ENCODE assay signal across 11 cellular contexts in the genomic region with DNA sequence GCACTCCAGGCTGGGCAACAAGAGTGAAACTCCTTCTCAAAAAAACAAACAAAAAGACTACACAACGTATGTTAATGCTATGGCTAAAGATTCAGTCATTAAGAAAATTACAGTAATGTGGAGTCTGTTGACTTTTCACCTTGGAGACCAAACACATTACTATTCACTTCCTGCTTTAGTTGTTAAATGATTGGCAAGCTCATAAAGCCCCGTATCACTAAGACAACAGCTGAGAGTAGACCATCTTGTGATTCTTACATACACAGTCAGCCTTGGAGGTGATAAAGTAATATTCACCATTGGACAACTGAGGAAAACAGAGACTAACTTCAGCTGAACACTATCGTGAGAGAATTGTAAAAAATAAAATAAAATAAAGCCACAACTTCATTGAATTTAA.
DNase-seq lines count a peak whose midpoint lies in the region; ATAC-seq and TF ChIP-seq lines count a peak whose summit lies in the region.
"Had no signal": no experiment of that assay in that cellular context is flagged by ENCODE, and none has a peak within 500 bp of the region (broad histone marks: within the 10 kb centered on the region; RNA-seq: fewer than 3 reads in every experiment).

No MANE protein-coding gene starts in this region.

- ATAC-seq in GM18505 (IDR thresholded peaks at IDR 0.05; ENCODE audit: unreplicated experiment) (peak; percentile 69), T-cell (replicated peaks in 1 of 4) (no peak), GM21390 (IDR thresholded peaks at IDR 0.05; ENCODE audit: unreplicated experiment) (no peak)

- no peak overlapping the region for H3K4me3 Mint-ChIP-seq in T-cell

- H3K9me2 ChIP-seq in Karpas-422 (replicated peaks; ENCODE audit: insufficient read depth, low read length), result no peaks in the 10 kb centered on the region

- H3K4me3 ChIP-seq in Karpas-422 (ENCODE audit: low read length) (no peak overlapping the region), coronary artery (no peak overlapping the region)
- H3K4me3 ChIP-seq: cardiac muscle cell, SK-N-MC had no signal

- no peaks in the 10 kb centered on the region for H3K9me3 ChIP-seq in Karpas-422 (ENCODE audit: low read length)
- H3K9me3 ChIP-seq: neutrophil had no signal

- H3K79me2 ChIP-seq in Karpas-422 (ENCODE audit: low read length), result no peaks in the 10 kb centered on the region

- H3K27ac Mint-ChIP-seq in T-cell, result no peak overlapping the region

- TF ChIP-seq POLR2A in GM18505 (IDR thresholded peaks at IDR 0.05; ENCODE audit: borderline replicate concordance, extremely low read depth, insufficient read depth, insufficient read length), result no peak

- DNase-seq in Karpas-422, result peak; percentile 34
- DNase-seq in RKO (ENCODE audit: low spot score), result peak; percentile 22
- peak; percentile 79 to 93 for DNase-seq in lung microvascular endothelial cell (ENCODE audit: low read depth in 2 of 2)
- DNase-seq in T-cell, result no peak
- DNase-seq in T-helper 9 cell, result no peak
- no peak for DNase-seq in coronary artery (ENCODE audit: low spot score)

- TF ChIP-seq CTCF in coronary artery (IDR thresholded peaks at IDR 0.05), result no peak

- no peaks in the 10 kb centered on the region for H3K4me1 Mint-ChIP-seq in T-cell

- H3K36me3 Mint-ChIP-seq in T-cell, result no peaks in the 10 kb centered on the region

- H2AFZ ChIP-seq in Karpas-422 (ENCODE audit: low read length), result no peak overlapping the region

- H3K27me3 Mint-ChIP-seq in T-cell, result peaks cover 0 to 10% of the 10 kb centered on the region in 2 donors

- H3K4me2 ChIP-seq in Karpas-422 (ENCODE audit: low read depth, low read length, poor library complexity, severe bottlenecking), result no peak overlapping the region

- H3K27me3 ChIP-seq in Karpas-422 (ENCODE audit: low read length), result no peaks in the 10 kb centered on the region
- H3K27me3 ChIP-seq: cardiac muscle cell, neutrophil had no signal

- POLR2A ChIA-PET in T-cell (lab: Charles Lee), result interaction anchor here in 1 of 2 donors (0.5 kb wide), 1 partner anchor 666 kb away, joined by 5 read pairs; no protein-coding TSS in a partner anchor

- no peak overlapping the region for H3K9ac ChIP-seq in Karpas-422 (ENCODE audit: low read length)

- H3K9me3 Mint-ChIP-seq in T-cell, result no peaks in the 10 kb centered on the region

- CTCF ChIA-PET in T-cell (lab: Charles Lee), result no interaction called here

- no peaks in the 10 kb centered on the region for H3K36me3 ChIP-seq in Karpas-422 (ENCODE audit: insufficient read depth, low read length)
- H3K36me3 ChIP-seq: cardiac muscle cell, neutrophil had no signal

- no peak overlapping the region for H3K27ac ChIP-seq in Karpas-422 (ENCODE audit: low read length)
- no peak overlapping the region for H3K27ac ChIP-seq in coronary artery
- H3K27ac ChIP-seq: cardiac muscle cell, neutrophil, SK-N-MC had no signal

- no peaks in the 10 kb centered on the region for H4K20me1 ChIP-seq in Karpas-422 (ENCODE audit: insufficient read depth, low read depth, low read length)

- no peaks in the 10 kb centered on the region for H3K4me1 ChIP-seq in Karpas-422 (ENCODE audit: low read length)

Comparison
In these comparisons a context has a peak if more than half of its experiments do, and no peak if none do; other contexts are left out.
1. DNase-seq: peak in Karpas-422 (single experiment), RKO (single experiment) and lung microvascular endothelial cell (2 of 2); none in T-cell (0 of 34), T-helper 9 cell (single experiment) and coronary artery (single experiment).